13 cellular contexts compared by ENCODE assay signal in the genomic region with DNA sequence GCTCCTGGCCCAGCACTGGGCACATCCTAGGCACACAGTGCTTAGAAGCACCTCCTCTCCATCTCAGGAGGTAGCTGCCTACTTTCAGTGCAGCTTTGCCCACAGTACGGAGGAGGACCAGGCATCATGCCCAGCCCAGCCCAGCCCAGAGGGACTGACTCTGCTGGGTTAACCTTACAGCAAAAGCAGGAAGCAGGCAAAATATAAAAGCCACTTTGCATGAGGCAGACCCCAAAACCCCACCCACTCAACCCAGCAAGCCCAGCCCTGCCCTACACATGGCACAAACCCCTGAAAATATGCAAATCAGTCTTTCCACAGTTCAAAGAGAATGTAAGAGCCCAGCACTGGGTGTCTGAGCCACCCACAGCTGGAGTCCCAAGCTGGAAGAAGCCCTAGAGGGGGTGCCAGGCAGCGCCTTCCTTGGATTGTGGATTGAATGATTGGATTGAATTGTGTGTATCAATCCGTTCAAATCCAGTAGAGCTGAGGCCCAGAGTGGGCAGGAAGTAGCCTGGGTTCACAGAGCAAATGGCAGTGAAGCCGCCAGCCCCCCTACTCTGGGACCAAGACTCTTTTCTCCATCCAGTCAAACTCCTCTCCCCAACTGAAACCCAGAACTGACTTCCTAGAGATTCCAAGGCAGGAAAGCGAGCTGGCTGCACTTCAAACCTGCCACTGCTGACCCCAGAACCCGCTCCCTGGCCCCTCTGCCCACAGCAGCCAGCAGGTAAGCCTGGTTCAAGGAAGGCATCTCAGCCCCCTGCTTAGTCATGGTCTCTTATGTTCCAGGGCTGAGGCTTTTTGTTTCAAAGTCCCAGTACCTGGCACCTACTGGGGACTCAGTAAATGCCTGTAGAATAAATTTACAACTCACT.
A peak's percentile ranks its signal among the peaks of the same experiment; 100 is the strongest.
DNase-seq lines count a peak whose midpoint lies in the region; ATAC-seq, FAIRE-seq and TF ChIP-seq lines count a peak whose summit lies in the region.
"Had no signal": no experiment of that assay in that cellular context is flagged by ENCODE, and none has a peak within 500 bp of the region (broad histone marks: within the 10 kb centered on the region; RNA-seq: fewer than 3 reads in every experiment).

No MANE protein-coding gene starts in this region.

- no peak overlapping the region for H3K4me3 Mint-ChIP-seq in mesothelial cell of epicardium
- no peak overlapping the region for H3K4me3 Mint-ChIP-seq in CD14-positive monocyte
- H3K4me3 Mint-ChIP-seq: activated naive CD8-positive, alpha-beta T cell treated with anti-CD3 and anti-CD28 coated beads for 36 hours had no signal

- peak overlapping the region; percentile 61 for H3K27ac Mint-ChIP-seq in mesothelial cell of epicardium
- H3K27ac Mint-ChIP-seq in CD14-positive monocyte = no peak overlapping the region
- H3K27ac Mint-ChIP-seq: activated naive CD8-positive, alpha-beta T cell treated with anti-CD3 and anti-CD28 coated beads for 36 hours had no signal

- H3K4me1 Mint-ChIP-seq in mesothelial cell of epicardium (peaks cover 34% of the 10 kb centered on the region), CD14-positive monocyte (peaks cover 5% of the 10 kb centered on the region)
- H3K4me1 Mint-ChIP-seq: activated naive CD8-positive, alpha-beta T cell treated with anti-CD3 and anti-CD28 coated beads for 36 hours had no signal

- no peak for TF ChIP-seq CTCF in mesothelial cell of epicardium (IDR thresholded peaks at IDR 0.05; ENCODE audit: unreplicated experiment)
- TF ChIP-seq CTCF in CD14-positive monocyte (IDR thresholded peaks at IDR 0.05) = no peak
- TF ChIP-seq CTCF in esophagus squamous epithelium (IDR thresholded peaks at IDR 0.05) = no peak

- peaks cover 0 to 49% (median 0%) of the 10 kb centered on the region in 4 donors for H3K27me3 ChIP-seq in esophagus squamous epithelium

- peak; percentile 57 for ATAC-seq in GM21390 (IDR thresholded peaks at IDR 0.05; ENCODE audit: unreplicated experiment)
- ATAC-seq: activated CD4-positive, CD25-positive, alpha-beta regulatory T cell treated with anti-CD3 and anti-CD28 coated beads, Interleukin-2, amount 50 U/mL, for 24 hours had no signal

- H3K9me3 ChIP-seq in esophagus squamous epithelium = no peaks in the 10 kb centered on the region
- H3K9me3 ChIP-seq: tibial artery had no signal

- peaks cover 0 to 30% (median 6%) of the 10 kb centered on the region in 3 donors for H3K4me1 ChIP-seq in esophagus squamous epithelium

- H3K9me3 Mint-ChIP-seq in mesothelial cell of epicardium (no peaks in the 10 kb centered on the region), CD14-positive monocyte (peaks cover 0 to 2% (median 0%) of the 10 kb centered on the region in 7 donors)
- H3K9me3 Mint-ChIP-seq: activated naive CD8-positive, alpha-beta T cell treated with anti-CD3 and anti-CD28 coated beads for 36 hours had no signal

- H3K27me3 Mint-ChIP-seq in mesothelial cell of epicardium (ENCODE audit: low read depth) (no peaks in the 10 kb centered on the region), CD14-positive monocyte (ENCODE audit: low read depth in 3 of 3) (peaks cover 0 to 4% (median 0%) of the 10 kb centered on the region in 3 donors)

- peaks cover 13% of the 10 kb centered on the region for H3K36me3 Mint-ChIP-seq in mesothelial cell of epicardium
- H3K36me3 Mint-ChIP-seq in CD14-positive monocyte = no peaks in the 10 kb centered on the region
- H3K36me3 Mint-ChIP-seq: activated naive CD8-positive, alpha-beta T cell treated with anti-CD3 and anti-CD28 coated beads for 36 hours had no signal

- no peak overlapping the region for H3K4me3 ChIP-seq in esophagus squamous epithelium
- H3K4me3 ChIP-seq: tibial artery had no signal

- DNase-seq in GM12892 (ENCODE audit: insufficient read length) = peak; percentile 48
- DNase-seq in NCI-H526 treated with DMSO at 0.1 percent for 48 hours (lab: John Stamatoyannopoulos, UW) = peak; percentile 10
- no peak for DNase-seq in mesothelial cell of epicardium (ENCODE audit: low spot score in 2 of 2, unreplicated experiment in 2 of 2)
- DNase-seq in CD14-positive monocyte (ENCODE audit: low spot score) = no peak
- DNase-seq in NCI-H524 treated with DMSO at 0.1 percent for 48 hours (lab: John Stamatoyannopoulos, UW) = no peak
- DNase-seq in esophagus squamous epithelium (lab: John Stamatoyannopoulos, UW) = no peak
- DNase-seq in inferior parietal cortex (ENCODE audit: extremely low spot score) = no peak
- DNase-seq: activated naive CD8-positive, alpha-beta T cell treated with anti-CD3 and anti-CD28 coated beads for 36 hours; activated T-cell treated with anti-CD3 and anti-CD28 coated beads for 4 hours; tibial artery had no signal

- peak; percentile 65 for FAIRE-seq in GM12892 (lab: Jason Lieb, UNC)
- FAIRE-seq: D721Med had no signal

- TF ChIP-seq POLR2A in GM12892 (IDR thresholded peaks at IDR 0.05; ENCODE audit: low read depth, low read length) (no peak), esophagus squamous epithelium (IDR thresholded peaks at IDR 0.05) (no peak)

- H3K27ac ChIP-seq in esophagus squamous epithelium = no peak overlapping the region
- H3K27ac ChIP-seq: tibial artery had no signal

- 56% methylated on average over 5 of the region's 6 CpGs; no CpG with 5 or more reads in 1 of the 2 donors for WGBS in esophagus squamous epithelium, 2 donors

- intact Hi-C loops in CD14-positive monocyte (cut with micrococcal nuclease) = no loop called here
- intact Hi-C loops in esophagus squamous epithelium (cut with DNase I) = no loop called here

- H3K36me3 ChIP-seq in esophagus squamous epithelium = no peaks in the 10 kb centered on the region
- H3K36me3 ChIP-seq: tibial artery had no signal

Comparison
In these comparisons a context has a peak if more than half of its experiments do, and no peak if none do; other contexts are left out.
1. DNase-seq: peak in GM12892 (single experiment) and NCI-H526 treated with DMSO at 0.1 percent for 48 hours (single experiment); none in mesothelial cell of epicardium (0 of 2), CD14-positive monocyte (single experiment), NCI-H524 treated with DMSO at 0.1 percent for 48 hours (single experiment), esophagus squamous epithelium (single experiment) and inferior parietal cortex (single experiment).